Comparison of ENCODE assay signal across 8 cellular contexts in the genomic region with DNA sequence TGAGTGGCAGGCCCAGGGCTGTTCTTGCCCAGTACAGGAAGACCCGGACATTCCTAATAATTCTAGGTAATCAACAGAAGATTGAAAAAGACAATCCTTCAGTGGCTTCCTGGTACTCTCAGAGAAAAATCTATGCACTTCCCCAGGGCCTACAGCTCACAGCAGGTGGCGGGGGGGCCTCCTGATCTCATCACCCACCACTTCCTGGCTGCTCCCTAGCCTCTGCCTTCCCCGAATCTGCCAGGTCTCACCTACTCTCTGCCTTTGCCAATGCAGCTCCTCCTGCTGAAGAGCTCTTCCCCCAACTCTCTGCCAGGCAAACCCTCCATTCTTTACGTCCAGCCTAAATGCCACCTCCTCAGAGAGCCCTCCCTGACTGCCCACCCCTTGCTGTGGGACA. TPM values are rescaled to one million over a fixed set of nuclear protein-coding genes. Genes with fewer than 3 reads are reported as not detected.
DNase-seq lines count a peak whose midpoint lies in the region; ATAC-seq and TF ChIP-seq lines count a peak whose summit lies in the region.

No MANE protein-coding gene starts in this region.

- CTCF ChIA-PET in Caco-2 (lab: Charles Lee) = interaction anchor here (1.6 kb wide), 1 partner anchor 30 kb away, joined by 3 read pairs; no protein-coding TSS in a partner anchor
- CTCF ChIA-PET in Panc1 (lab: Charles Lee) = interaction anchor here (0.6 kb wide), 1 partner anchor 30 kb away, joined by 6 read pairs; no protein-coding TSS in a partner anchor
- CTCF ChIA-PET in HEK293T (lab: Yijun Ruan, JAX) = no interaction called here

- H3K4me3 ChIP-seq in Caco-2 (ENCODE audit: low read depth, low read length) (no peak overlapping the region), Panc1 (ENCODE audit: low read depth in 2 of 2, low read length in 2 of 2) (no peak overlapping the region), lung (no peak overlapping the region)

- DNase-seq in Caco-2 (no peak), Panc1 (ENCODE audit: low read depth, low spot score) (no peak), lung (ENCODE audit: low spot score) (no peak), NCI-H1436 treated with DMSO at 0.1 percent for 48 hours (lab: John Stamatoyannopoulos, UW) (no peak), HEK293T (ENCODE audit: extremely low spot score) (no peak)
- DNase-seq in activated effector memory CD4-positive, alpha-beta T cell treated with anti-CD3 and anti-CD28 coated beads, Interleukin-2, amount 50 U/mL, for 16 hours = peak; percentile 90
- DNase-seq in stimulated activated effector memory CD8-positive, alpha-beta T cell treated with anti-CD3 and anti-CD28 coated beads, Interleukin-12 subunit alpha, Interleukin-12 subunit beta, amount 100 ng/mL, for 72 hours (ENCODE audit: low spot score in 2 of 2) = peak; percentile 28 to 77

- in situ Hi-C loops in Panc1 (cut with HindIII; ENCODE audit: low pct_unique_long_range_greater_than_20kb, low sequenced_read_pairs) = no loop called here

- intact Hi-C loops in Caco-2 (cut with micrococcal nuclease; ENCODE audit: unreplicated experiment) = no loop called here
- intact Hi-C loops in Panc1 (cut with micrococcal nuclease; ENCODE audit: unreplicated experiment) = no loop called here

- TF ChIP-seq CTCF in Caco-2 (IDR thresholded peaks at IDR 0.05; ENCODE audit: insufficient read depth in 1 of 2, low read depth in 1 of 2, low read length in 1 of 2, severe bottlenecking in 1 of 2, unreplicated experiment in 1 of 2) (no peak), Panc1 (IDR thresholded peaks at IDR 0.05) (no peak), lung (IDR thresholded peaks at IDR 0.05; ENCODE audit: control extremely low read depth, extremely low read depth) (no peak)

- H3K36me3 ChIP-seq in Caco-2 (ENCODE audit: control insufficient read depth, insufficient read depth, low read length) (no peaks in the 10 kb centered on the region; the same call in none of the 2 replicates), Panc1 (ENCODE audit: control insufficient read depth, insufficient read depth, low read length) (no peaks in the 10 kb centered on the region), lung (ENCODE audit: control insufficient read depth in 2 of 2, insufficient read depth in 2 of 2, low read length in 2 of 2) (peaks cover 0 to 4% of the 10 kb centered on the region in 2 donors)

- POLR2A ChIA-PET in Caco-2 (lab: Charles Lee) (interaction anchor here (0.6 to 0.8 kb wide), 2 partner anchors 38 to 119 kb away, joined by 4 to 9 read pairs; partner anchors contain the start of gene EHD4), Panc1 (lab: Charles Lee) (interaction anchor here (0.6 kb wide), 1 partner anchor 9 kb away, joined by 5 read pairs; no protein-coding TSS in a partner anchor), HEK293T (lab: Yijun Ruan, JAX) (no interaction called here)

- H3K27ac ChIP-seq in Panc1 (ENCODE audit: low read length) = peak overlapping the region; percentile 91
- peak overlapping the region; percentile 87 to 90 for H3K27ac ChIP-seq in lung (ENCODE audit: low read depth in 1 of 2, low read length in 1 of 2)

- H3K27me3 ChIP-seq in Caco-2 (replicated peaks; ENCODE audit: control insufficient read depth, insufficient read depth, low read length) (no peaks in the 10 kb centered on the region), Panc1 (ENCODE audit: control insufficient read depth, insufficient read depth, low read length) (no peaks in the 10 kb centered on the region), lung (ENCODE audit: control insufficient read depth, insufficient read depth) (no peaks in the 10 kb centered on the region)

- BruUV-seq in Caco-2 (replicated peaks; lab: Mats Ljungman, UMichigan) (no TSS peak), Panc1 (replicated peaks; lab: Mats Ljungman, UMichigan) (no TSS peak)

- no peaks in the 10 kb centered on the region for H3K9me3 ChIP-seq in Caco-2
- H3K9me3 ChIP-seq in Panc1 (ENCODE audit: control insufficient read depth, insufficient read depth, low read depth, low read length) = no peaks in the 10 kb centered on the region
- H3K9me3 ChIP-seq in lung (ENCODE audit: control insufficient read depth in 2 of 2, insufficient read depth in 1 of 2, low read length in 1 of 2) = no peaks in the 10 kb centered on the region

- peaks cover 34% of the 10 kb centered on the region for H3K4me1 Mint-ChIP-seq in Caco-2 (ENCODE audit: low read depth, unreplicated experiment)
- H3K4me1 Mint-ChIP-seq in stimulated activated effector memory CD8-positive, alpha-beta T cell treated with anti-CD3 and anti-CD28 coated beads, Interleukin-12 subunit alpha, Interleukin-12 subunit beta, amount 100 ng/mL, for 72 hours = peaks cover 53% of the 10 kb centered on the region

- peak; percentile 35 for ATAC-seq in Panc1
- no peak for ATAC-seq in lung (ENCODE audit: insufficient read depth, low FRiP score)
- peak; percentile 68 for ATAC-seq in stimulated activated effector memory CD8-positive, alpha-beta T cell treated with anti-CD3 and anti-CD28 coated beads, Interleukin-12 subunit alpha, Interleukin-12 subunit beta, amount 100 ng/mL, for 72 hours
- no peak for ATAC-seq in GM21786 (IDR thresholded peaks at IDR 0.05; ENCODE audit: unreplicated experiment)

- H3K36me3 Mint-ChIP-seq in Caco-2 (ENCODE audit: insufficient read depth, unreplicated experiment) = peaks cover 57% of the 10 kb centered on the region
- peaks cover 63% of the 10 kb centered on the region for H3K36me3 Mint-ChIP-seq in stimulated activated effector memory CD8-positive, alpha-beta T cell treated with anti-CD3 and anti-CD28 coated beads, Interleukin-12 subunit alpha, Interleukin-12 subunit beta, amount 100 ng/mL, for 72 hours

- H3K9me3 Mint-ChIP-seq in Caco-2 (ENCODE audit: unreplicated experiment) = no peaks in the 10 kb centered on the region
- H3K9me3 Mint-ChIP-seq in stimulated activated effector memory CD8-positive, alpha-beta T cell treated with anti-CD3 and anti-CD28 coated beads, Interleukin-12 subunit alpha, Interleukin-12 subunit beta, amount 100 ng/mL, for 72 hours = no peaks in the 10 kb centered on the region

- H3K4me1 ChIP-seq in Caco-2 = peaks cover 22% of the 10 kb centered on the region
- H3K4me1 ChIP-seq in Panc1 (ENCODE audit: control insufficient read depth, insufficient read depth, low read length) = peaks cover 54% of the 10 kb centered on the region
- peaks cover 9 to 32% of the 10 kb centered on the region in 2 donors for H3K4me1 ChIP-seq in lung (ENCODE audit: control insufficient read depth in 2 of 2, insufficient read depth in 2 of 2, low read length in 2 of 2)

- H3K27ac Mint-ChIP-seq in Caco-2 (ENCODE audit: unreplicated experiment) = peak overlapping the region; percentile 45
- peak overlapping the region; percentile 96 for H3K27ac Mint-ChIP-seq in stimulated activated effector memory CD8-positive, alpha-beta T cell treated with anti-CD3 and anti-CD28 coated beads, Interleukin-12 subunit alpha, Interleukin-12 subunit beta, amount 100 ng/mL, for 72 hours

- peak overlapping the region; percentile 49 for H3K4me3 Mint-ChIP-seq in Caco-2 (ENCODE audit: unreplicated experiment)
- H3K4me3 Mint-ChIP-seq in stimulated activated effector memory CD8-positive, alpha-beta T cell treated with anti-CD3 and anti-CD28 coated beads, Interleukin-12 subunit alpha, Interleukin-12 subunit beta, amount 100 ng/mL, for 72 hours = peak overlapping the region; percentile 67

- H3K27me3 Mint-ChIP-seq in Caco-2 (ENCODE audit: insufficient read depth, unreplicated experiment) = no peaks in the 10 kb centered on the region

- 42 to 47% methylated on average over 4 of the region's 4 CpGs for WGBS in lung, 2 donors

TF ChIP-seq in HEK293T, 16 proteins besides CTCF, POLR2A, EP300 and RAD21:
- no peak for TF ChIP-seq BHLHE40 (IDR thresholded peaks at IDR 0.05; ENCODE audit: borderline replicate concordance)
- no peak for TF ChIP-seq ARNT (IDR thresholded peaks at IDR 0.05)
- no peak for TF ChIP-seq FOXK2 (IDR thresholded peaks at IDR 0.05)
- TF ChIP-seq SUZ12 (IDR thresholded peaks at IDR 0.05) = no peak
- TF ChIP-seq, protein P1, sequence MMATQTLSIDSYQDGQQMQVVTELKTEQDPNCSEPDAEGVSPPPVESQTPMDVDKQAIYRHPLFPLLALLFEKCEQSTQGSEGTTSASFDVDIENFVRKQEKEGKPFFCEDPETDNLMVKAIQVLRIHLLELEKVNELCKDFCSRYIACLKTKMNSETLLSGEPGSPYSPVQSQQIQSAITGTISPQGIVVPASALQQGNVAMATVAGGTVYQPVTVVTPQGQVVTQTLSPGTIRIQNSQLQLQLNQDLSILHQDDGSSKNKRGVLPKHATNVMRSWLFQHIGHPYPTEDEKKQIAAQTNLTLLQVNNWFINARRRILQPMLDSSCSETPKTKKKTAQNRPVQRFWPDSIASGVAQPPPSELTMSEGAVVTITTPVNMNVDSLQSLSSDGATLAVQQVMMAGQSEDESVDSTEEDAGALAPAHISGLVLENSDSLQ (IDR thresholded peaks at IDR 0.05) = no peak
- no peak for TF ChIP-seq FOXM1 (IDR thresholded peaks at IDR 0.05; ENCODE audit: borderline replicate concordance)
- no peak for TF ChIP-seq SP1 (IDR thresholded peaks at IDR 0.05)
- no peak for TF ChIP-seq ELF4 (IDR thresholded peaks at IDR 0.05)
- no peak for TF ChIP-seq HDGF (IDR thresholded peaks at IDR 0.05; ENCODE audit: borderline replicate concordance)
- TF ChIP-seq ZNF384 (IDR thresholded peaks at IDR 0.05) = no peak
- no peak for TF ChIP-seq LEF1 (IDR thresholded peaks at IDR 0.05; ENCODE audit: borderline replicate concordance)

RNA-seq across cellular contexts. Expression of gene EHD4, which starts 37.5 kb away (rescaled TPM):
- total RNA-seq in Caco-2 (2022) (31.6 TPM in 2 replicates), Panc1 (2021; ENCODE audit: unreplicated experiment) (43.2 TPM), lung (10 to 100 TPM; 20.6 to 36.3 TPM)
- polyA plus RNA-seq in Panc1 (2012; ENCODE audit: insufficient read length) = 33.9 TPM
- polyA plus RNA-seq in lung = 10 to 100 TPM; 16.4 to 31.1 TPM

RNA-seq across cellular contexts. Expression of gene SPTBN5, which starts 41.0 kb away (rescaled TPM):
- total RNA-seq in Caco-2 (2022) (2.3 and 2.5 TPM in 2 replicates), Panc1 (2021; ENCODE audit: unreplicated experiment) (2.1 TPM), lung (1 to 10 TPM; 1.6 to 2.0 TPM)
- polyA plus RNA-seq in Panc1 (2012; ENCODE audit: insufficient read length) = 1.6 TPM
- 1 to 10 TPM; 1.8 to 3.5 TPM for polyA plus RNA-seq in lung

Comparison
In these comparisons a context has a peak if more than half of its experiments do, and no peak if none do; other contexts are left out.
1. DNase-seq: peak in activated effector memory CD4-positive, alpha-beta T cell treated with anti-CD3 and anti-CD28 coated beads, Interleukin-2, amount 50 U/mL, for 16 hours (single experiment) and stimulated activated effector memory CD8-positive, alpha-beta T cell treated with anti-CD3 and anti-CD28 coated beads, Interleukin-12 subunit alpha, Interleukin-12 subunit beta, amount 100 ng/mL, for 72 hours (2 of 2); none in Caco-2 (0 of 2), Panc1 (single experiment), lung (single experiment), NCI-H1436 treated with DMSO at 0.1 percent for 48 hours (single experiment) and HEK293T (single experiment).
2. ATAC-seq: peak in Panc1 (single experiment) and stimulated activated effector memory CD8-positive, alpha-beta T cell treated with anti-CD3 and anti-CD28 coated beads, Interleukin-12 subunit alpha, Interleukin-12 subunit beta, amount 100 ng/mL, for 72 hours (single experiment); none in lung (single experiment) and GM21786 (single experiment).